In genomic region chr2:190648289-190649034, GRCh38 we compare ENCODE assay signal across 8 cellular contexts. TPM values are rescaled to one million over a fixed set of nuclear protein-coding genes. Genes with fewer than 3 reads are reported as not detected.
A peak's percentile ranks its signal among the peaks of the same experiment; 100 is the strongest.
DNase-seq lines count a peak whose midpoint lies in the region; ATAC-seq and TF ChIP-seq lines count a peak whose summit lies in the region.

No MANE protein-coding gene starts in this region.

- no peaks in the 10 kb centered on the region for H3K27me3 ChIP-seq in colonic mucosa

- H3K9ac ChIP-seq in colonic mucosa (ENCODE audit: low read depth in 2 of 2, low read length in 2 of 2): peak overlapping the region; percentile 73 to 76

- TF ChIP-seq POLR2A in GM18951 (IDR thresholded peaks at IDR 0.05; ENCODE audit: extremely low read depth, insufficient read depth, insufficient read length): peak; percentile 56

- H3K27ac ChIP-seq in colonic mucosa: peak overlapping the region; percentile 77

- TF ChIP-seq CTCF in AG09319 (IDR thresholded peaks at IDR 0.05; ENCODE audit: low read depth, low read length) (no peak), colonic mucosa (IDR thresholded peaks at IDR 0.05) (no peak)

- H3K9me3 ChIP-seq in colonic mucosa: no peaks in the 10 kb centered on the region

- intact Hi-C loops in colonic mucosa (cut with DNase I): no loop called here

- H3K4me3 ChIP-seq in colonic mucosa: peak overlapping the region; percentile 57

- no peaks in the 10 kb centered on the region for H3K36me3 ChIP-seq in colonic mucosa

- peak; percentile 79 for DNase-seq in AG09319 (ENCODE audit: extremely low read depth, low read depth)
- DNase-seq in NCI-H226: peak; percentile 87
- peak; percentile 94 to 97 for DNase-seq in activated CD4-positive, alpha-beta T cell treated with anti-CD3 and anti-CD28 coated beads for 4 hours
- DNase-seq in colonic mucosa: peak; percentile 87
- peak; percentile 94 for DNase-seq in left lobe of liver (ENCODE audit: low spot score)
- peak; percentile 81 for DNase-seq in stimulated activated CD4-positive, alpha-beta T cell treated with anti-CD3 and anti-CD28 coated beads, Interleukin-1b, Interleukin-23, amount 100 ng/mL, for 48 hours

- peak; percentile 64 for ATAC-seq in HG03175 (IDR thresholded peaks at IDR 0.05; ENCODE audit: unreplicated experiment)
- ATAC-seq in left lobe of liver: peak; percentile 89

- no peaks in the 10 kb centered on the region for H3K4me1 ChIP-seq in colonic mucosa

- in situ Hi-C loops in GM18951 (cut with MboI; ENCODE audit: low sequenced_read_pairs, unreplicated experiment): no loop called here

RNA-seq across cellular contexts. Expression of gene NAB1, which starts 0.4 kb away (rescaled TPM):
- 10 to 100 TPM; 31.7 to 37.1 TPM for total RNA-seq in colonic mucosa
- 27.0 TPM for total RNA-seq in left lobe of liver

Comparison
In these comparisons a context has a peak if more than half of its experiments do, and no peak if none do; other contexts are left out.
1. Peak in every context shown above with its lines: DNase-seq, ATAC-seq, H3K4me3 ChIP-seq and H3K27ac ChIP-seq.